In the genomic region with DNA sequence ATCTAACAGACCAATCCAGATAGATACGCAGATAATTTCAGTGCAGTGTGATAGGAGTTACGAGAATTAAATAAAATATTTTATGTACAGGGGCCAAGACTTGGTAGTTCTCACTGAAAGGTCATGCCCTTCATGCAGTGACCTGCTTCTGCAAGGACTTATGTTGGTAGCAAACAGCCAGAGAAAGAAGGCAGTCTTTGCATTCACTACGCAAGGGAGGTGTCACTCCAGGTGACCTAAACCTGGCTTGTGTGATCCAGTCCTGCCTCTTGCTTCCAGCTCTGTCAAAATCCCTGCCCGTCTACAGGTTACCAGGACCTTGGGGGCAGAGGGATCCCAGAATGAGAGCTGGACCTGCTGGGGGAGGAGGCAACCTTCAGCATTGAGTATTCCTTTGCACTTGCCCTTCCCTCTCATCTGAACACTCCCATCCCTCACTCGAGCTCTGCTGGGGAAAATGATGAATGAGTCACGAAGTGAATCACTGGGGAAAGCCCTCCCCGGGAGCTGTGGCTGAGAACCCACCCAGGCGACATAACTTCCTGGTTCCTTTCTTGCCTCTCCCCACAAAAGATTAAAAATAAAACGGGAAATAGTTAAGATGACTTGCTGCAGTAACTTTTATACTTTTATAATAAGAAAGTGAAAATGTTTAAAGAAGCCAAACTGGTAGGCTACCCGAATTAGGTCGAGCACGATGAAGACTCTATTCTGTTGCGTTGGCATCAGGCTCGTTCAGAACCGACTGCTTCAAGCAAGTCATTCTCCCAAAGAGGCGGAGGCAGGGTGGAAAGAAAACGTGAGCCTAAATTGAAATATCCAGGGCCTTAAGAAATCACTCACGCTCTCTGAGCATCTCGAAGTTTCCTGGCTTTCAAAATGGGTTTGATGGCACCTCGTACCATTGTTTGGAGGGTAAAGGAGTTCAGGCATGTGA, we compare ENCODE assay signal across 8 cellular contexts.
DNase-seq lines count a peak whose midpoint lies in the region; ATAC-seq and TF ChIP-seq lines count a peak whose summit lies in the region.

No MANE protein-coding gene starts in this region.

- peak overlapping the region in 8 of 10 experiments; percentile 19 to 43 (median 37); a peak in 13 of 20 replicates for H3K4me3 ChIP-seq in BLaER1 treated with 17β-estradiol and CSF1 and Interleukin-3, amounts not matched to agents 10 nM and 100 nM
- H3K4me3 ChIP-seq in HEK293 (ENCODE audit: low read depth, low read length) (no peak overlapping the region), adrenal gland (peak overlapping the region in 1 of 4 donors; percentile 38)

- H3K36me3 ChIP-seq in BLaER1 treated with 17β-estradiol and CSF1 and Interleukin-3, amounts not matched to agents 10 nM and 100 nM = no peaks in the 10 kb centered on the region
- no peaks in the 10 kb centered on the region for H3K36me3 ChIP-seq in HEK293 (ENCODE audit: control insufficient read depth in 2 of 2, insufficient read depth in 1 of 2, low read length in 2 of 2)
- H3K36me3 ChIP-seq in adrenal gland (replicated peaks in 1 of 2) = no peaks in the 10 kb centered on the region

- TF ChIP-seq POLR2A in adrenal gland (IDR thresholded peaks at IDR 0.05) (no peak), erythroblast (IDR thresholded peaks at IDR 0.05; ENCODE audit: low read length) (no peak)

- peak overlapping the region; percentile 15 to 73 (median 57); a peak in 18 of 22 replicates for H3K9ac ChIP-seq in BLaER1 treated with 17β-estradiol and CSF1 and Interleukin-3, amounts not matched to agents 10 nM and 100 nM

- peaks cover 0 to 6% (median 0%) of the 10 kb centered on the region in 11 experiments; a peak in 2 of 22 replicates for H3K9me3 ChIP-seq in BLaER1 treated with 17β-estradiol and CSF1 and Interleukin-3, amounts not matched to agents 10 nM and 100 nM (replicated peaks in 1 of 11)
- H3K9me3 ChIP-seq in HEK293 (ENCODE audit: control insufficient read depth, insufficient read depth, low read depth, low read length) (no peaks in the 10 kb centered on the region), adrenal gland (replicated peaks in 1 of 3) (no peaks in the 10 kb centered on the region)

- intact Hi-C loops in adrenal gland (cut with DNase I) = loop anchor here (10.0 kb wide), 2 partner anchors 125 to 765 kb away; no protein-coding TSS in a partner anchor

- POLR2A ChIA-PET in HEK293 (lab: Yijun Ruan, JAX) (no interaction called here), RWPE1 (lab: Yijun Ruan, JAX; ENCODE audit: low non-redundant PET) (no interaction called here)

- peak overlapping the region; percentile 7 to 81 (median 74); a peak in 21 of 22 replicates for H3K27ac ChIP-seq in BLaER1 treated with 17β-estradiol and CSF1 and Interleukin-3, amounts not matched to agents 10 nM and 100 nM
- H3K27ac ChIP-seq in HEK293 (ENCODE audit: extremely low read depth, low read depth, low read length) (no peak overlapping the region), RWPE1 (peak overlapping the region; percentile 72), adrenal gland (peak overlapping the region in 2 of 5 donors; percentile 11 to 41)

- ATAC-seq in left lobe of liver (peak; percentile 40), GM18867 (IDR thresholded peaks at IDR 0.05; ENCODE audit: unreplicated experiment) (no peak)

- CTCF ChIA-PET in HEK293 (lab: Yijun Ruan, JAX) = interaction anchor here (0.5 to 1.4 kb wide), 3 partner anchors 8 to 1167 kb away, joined by 3 to 6 read pairs (median 3); no protein-coding TSS in a partner anchor
- CTCF ChIA-PET in RWPE1 (lab: Yijun Ruan, JAX) = interaction anchor here (0.7 kb wide), 1 partner anchor 16 kb away, joined by 3 read pairs; no protein-coding TSS in a partner anchor

- peaks cover 0 to 7% (median 0%) of the 10 kb centered on the region in 11 experiments; a peak in 3 of 22 replicates for H4K20me1 ChIP-seq in BLaER1 treated with 17β-estradiol and CSF1 and Interleukin-3, amounts not matched to agents 10 nM and 100 nM

- WGBS in adrenal gland, 4 donors = 39 to 47% (median 40%) methylated on average over 20 of the region's 20 CpGs

- H3K4me1 ChIP-seq in BLaER1 treated with 17β-estradiol and CSF1 and Interleukin-3, amounts not matched to agents 10 nM and 100 nM = peaks cover 49 to 80% (median 65%) of the 10 kb centered on the region in 10 experiments
- H3K4me1 ChIP-seq in HEK293 (ENCODE audit: control insufficient read depth, insufficient read depth, low read length) (peaks cover 2% of the 10 kb centered on the region; the same call in 1 of the 2 replicates), adrenal gland (replicated peaks in 1 of 2) (peaks cover 4 to 16% of the 10 kb centered on the region in 2 donors)

- DNase-seq in RWPE1 (ENCODE audit: low spot score) (peak; percentile 91), adrenal gland (peak in 6 of 7 donors; percentile 49 to 73 (median 60)), left lobe of liver (ENCODE audit: low spot score) (no peak), erythroblast (lab: John Stamatoyannopoulos, UW) (no peak)
- DNase-seq in stimulated activated CD8-positive, alpha-beta memory T cell treated with anti-CD3 and anti-CD28 coated beads, Interleukin-4, amount 100 ng/mL, for 48 hours = peak; percentile 68

- H3K27me3 ChIP-seq in BLaER1 treated with 17β-estradiol and CSF1 and Interleukin-3, amounts not matched to agents 10 nM and 100 nM = no peaks in the 10 kb centered on the region
- H3K27me3 ChIP-seq in adrenal gland = no peaks in the 10 kb centered on the region

- H3K4me2 ChIP-seq in BLaER1 treated with 17β-estradiol and CSF1 and Interleukin-3, amounts not matched to agents 10 nM and 100 nM = peak overlapping the region; percentile 65 to 97 (median 85)

- TF ChIP-seq CTCF in HEK293 (tag by site-specific recombination; IDR thresholded peaks at IDR 0.05) = no peak
- TF ChIP-seq CTCF in RWPE1 (conservative IDR thresholded peaks at IDR 0.05; ENCODE audit: low read depth) = no peak
- TF ChIP-seq CTCF in adrenal gland (IDR thresholded peaks at IDR 0.05) = no peak

TF ChIP-seq in HEK293, 187 proteins besides CTCF, POLR2A, EP300 and RAD21:
- TF ChIP-seq ZNF48 (tag by site-specific recombination; IDR thresholded peaks at IDR 0.05) (no peak), SP3 (tag by site-specific recombination; IDR thresholded peaks at IDR 0.05) (no peak), PRDM1 (tag by site-specific recombination; IDR thresholded peaks at IDR 0.05) (0 out of 2 replicates have a peak, but pooled peaks have one; percentile 13), GFI1B (tag by site-specific recombination; IDR thresholded peaks at IDR 0.05) (no peak), ZFP37 (tag by site-specific recombination; IDR thresholded peaks at IDR 0.05) (no peak), SP2 (tag by site-specific recombination; IDR thresholded peaks at IDR 0.05) (0 out of 2 replicates have a peak, but pooled peaks have one; percentile 11)
- TF ChIP-seq, protein P1, sequence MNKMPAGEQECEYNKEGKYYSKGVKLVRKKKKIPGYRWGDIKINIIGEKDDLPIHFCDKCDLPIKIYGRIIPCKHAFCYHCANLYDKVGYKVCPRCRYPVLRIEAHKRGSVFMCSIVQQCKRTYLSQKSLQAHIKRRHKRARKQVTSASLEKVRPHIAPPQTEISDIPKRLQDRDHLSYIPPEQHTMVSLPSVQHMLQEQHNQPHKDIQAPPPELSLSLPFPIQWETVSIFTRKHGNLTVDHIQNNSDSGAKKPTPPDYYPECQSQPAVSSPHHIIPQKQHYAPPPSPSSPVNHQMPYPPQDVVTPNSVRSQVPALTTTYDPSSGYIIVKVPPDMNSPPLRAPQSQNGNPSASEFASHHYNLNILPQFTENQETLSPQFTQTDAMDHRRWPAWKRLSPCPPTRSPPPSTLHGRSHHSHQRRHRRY (tag by site-specific recombination; IDR thresholded peaks at IDR 0.05) = no peak
- TF ChIP-seq, protein P2, sequence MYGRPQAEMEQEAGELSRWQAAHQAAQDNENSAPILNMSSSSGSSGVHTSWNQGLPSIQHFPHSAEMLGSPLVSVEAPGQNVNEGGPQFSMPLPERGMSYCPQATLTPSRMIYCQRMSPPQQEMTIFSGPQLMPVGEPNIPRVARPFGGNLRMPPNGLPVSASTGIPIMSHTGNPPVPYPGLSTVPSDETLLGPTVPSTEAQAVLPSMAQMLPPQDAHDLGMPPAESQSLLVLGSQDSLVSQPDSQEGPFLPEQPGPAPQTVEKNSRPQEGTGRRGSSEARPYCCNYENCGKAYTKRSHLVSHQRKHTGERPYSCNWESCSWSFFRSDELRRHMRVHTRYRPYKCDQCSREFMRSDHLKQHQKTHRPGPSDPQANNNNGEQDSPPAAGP (tag by site-specific recombination; IDR thresholded peaks at IDR 0.05) = peak; percentile 49; the same call in 1 of the 2 replicates

Comparison
In these comparisons a context has a peak if more than half of its experiments do, and no peak if none do; other contexts are left out.
1. DNase-seq: peak in RWPE1 (single experiment), adrenal gland (6 of 7) and stimulated activated CD8-positive, alpha-beta memory T cell treated with anti-CD3 and anti-CD28 coated beads, Interleukin-4, amount 100 ng/mL, for 48 hours (single experiment); none in left lobe of liver (single experiment) and erythroblast (0 of 2).